Comparison of ENCODE assay signal across 1 cellular context in genomic region chr19:47322048-47322447, GRCh38.
TF ChIP-seq lines count a peak whose summit lies in the region.

No MANE protein-coding gene starts in this region.

TF ChIP-seq in K562, 482 proteins besides CTCF, POLR2A, EP300 and RAD21:
- TF ChIP-seq ZNF311 (CRISPR knock-in tag; IDR thresholded peaks at IDR 0.05) (no peak), ZFP36 (IDR thresholded peaks at IDR 0.05; ENCODE audit: low read depth, low read length, partially characterized antibody) (peak; percentile 62)
TF ChIP-seq in K562: peak in this region for 1.
